ENCODE assay signal across 1 cellular context in the genomic region with DNA sequence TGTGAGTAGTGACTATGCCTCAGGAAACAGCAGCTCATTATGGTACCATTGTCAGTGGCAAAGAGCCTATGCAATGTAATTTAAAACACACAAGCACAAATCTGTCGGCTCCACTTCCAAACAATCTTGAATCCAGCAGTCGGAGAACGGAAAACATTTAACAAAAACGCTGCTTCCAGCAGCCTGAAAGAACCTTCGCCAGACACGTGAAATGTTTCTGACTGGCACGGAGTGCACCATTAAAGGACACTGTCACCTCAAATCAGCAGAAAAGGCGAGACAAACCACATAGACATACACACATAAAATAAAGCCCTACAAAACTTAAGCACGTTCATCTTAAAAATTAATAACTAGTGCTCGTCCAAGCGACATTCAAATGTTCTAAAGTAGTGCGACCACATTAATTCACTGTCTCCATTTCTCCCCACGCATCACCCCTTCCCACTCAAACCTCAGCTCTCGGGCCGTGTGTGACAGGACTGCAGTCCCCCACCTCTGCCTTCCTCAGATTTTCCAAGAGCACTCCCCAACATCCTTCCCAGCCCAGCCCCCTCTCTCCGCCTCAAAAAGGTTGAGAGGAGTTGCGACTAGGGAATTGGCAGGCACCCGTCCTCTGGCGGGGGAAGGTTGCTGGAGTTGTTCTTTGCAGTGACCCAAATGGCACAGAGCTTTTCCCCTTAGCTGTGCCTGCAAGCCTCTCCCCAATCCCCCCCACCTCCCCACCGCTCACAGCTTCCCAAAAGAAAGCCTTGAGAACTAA.
TF ChIP-seq lines count a peak whose summit lies in the region.

No MANE protein-coding gene starts in this region.

TF ChIP-seq in HepG2, 621 proteins besides CTCF, POLR2A, EP300 and RAD21 (continued from another document and continues in another):
- TF ChIP-seq, protein P1, sequence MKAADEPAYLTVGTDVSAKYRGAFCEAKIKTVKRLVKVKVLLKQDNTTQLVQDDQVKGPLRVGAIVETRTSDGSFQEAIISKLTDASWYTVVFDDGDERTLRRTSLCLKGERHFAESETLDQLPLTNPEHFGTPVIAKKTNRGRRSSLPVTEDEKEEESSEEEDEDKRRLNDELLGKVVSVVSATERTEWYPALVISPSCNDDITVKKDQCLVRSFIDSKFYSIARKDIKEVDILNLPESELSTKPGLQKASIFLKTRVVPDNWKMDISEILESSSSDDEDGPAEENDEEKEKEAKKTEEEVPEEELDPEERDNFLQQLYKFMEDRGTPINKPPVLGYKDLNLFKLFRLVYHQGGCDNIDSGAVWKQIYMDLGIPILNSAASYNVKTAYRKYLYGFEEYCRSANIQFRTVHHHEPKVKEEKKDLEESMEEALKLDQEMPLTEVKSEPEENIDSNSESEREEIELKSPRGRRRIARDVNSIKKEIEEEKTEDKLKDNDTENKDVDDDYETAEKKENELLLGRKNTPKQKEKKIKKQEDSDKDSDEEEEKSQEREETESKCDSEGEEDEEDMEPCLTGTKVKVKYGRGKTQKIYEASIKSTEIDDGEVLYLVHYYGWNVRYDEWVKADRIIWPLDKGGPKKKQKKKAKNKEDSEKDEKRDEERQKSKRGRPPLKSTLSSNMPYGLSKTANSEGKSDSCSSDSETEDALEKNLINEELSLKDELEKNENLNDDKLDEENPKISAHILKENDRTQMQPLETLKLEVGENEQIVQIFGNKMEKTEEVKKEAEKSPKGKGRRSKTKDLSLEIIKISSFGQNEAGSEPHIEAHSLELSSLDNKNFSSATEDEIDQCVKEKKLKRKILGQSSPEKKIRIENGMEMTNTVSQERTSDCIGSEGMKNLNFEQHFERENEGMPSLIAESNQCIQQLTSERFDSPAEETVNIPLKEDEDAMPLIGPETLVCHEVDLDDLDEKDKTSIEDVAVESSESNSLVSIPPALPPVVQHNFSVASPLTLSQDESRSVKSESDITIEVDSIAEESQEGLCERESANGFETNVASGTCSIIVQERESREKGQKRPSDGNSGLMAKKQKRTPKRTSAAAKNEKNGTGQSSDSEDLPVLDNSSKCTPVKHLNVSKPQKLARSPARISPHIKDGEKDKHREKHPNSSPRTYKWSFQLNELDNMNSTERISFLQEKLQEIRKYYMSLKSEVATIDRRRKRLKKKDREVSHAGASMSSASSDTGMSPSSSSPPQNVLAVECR (CRISPR knock-in tag; IDR thresholded peaks at IDR 0.05; ENCODE audit: borderline replicate concordance): no peak
- TF ChIP-seq ZBTB38 (CRISPR knock-in tag; IDR thresholded peaks at IDR 0.05): no peak
- no peak for TF ChIP-seq HOXA9 (CRISPR knock-in tag; IDR thresholded peaks at IDR 0.05; ENCODE audit: borderline replicate concordance)
- TF ChIP-seq, protein P2, sequence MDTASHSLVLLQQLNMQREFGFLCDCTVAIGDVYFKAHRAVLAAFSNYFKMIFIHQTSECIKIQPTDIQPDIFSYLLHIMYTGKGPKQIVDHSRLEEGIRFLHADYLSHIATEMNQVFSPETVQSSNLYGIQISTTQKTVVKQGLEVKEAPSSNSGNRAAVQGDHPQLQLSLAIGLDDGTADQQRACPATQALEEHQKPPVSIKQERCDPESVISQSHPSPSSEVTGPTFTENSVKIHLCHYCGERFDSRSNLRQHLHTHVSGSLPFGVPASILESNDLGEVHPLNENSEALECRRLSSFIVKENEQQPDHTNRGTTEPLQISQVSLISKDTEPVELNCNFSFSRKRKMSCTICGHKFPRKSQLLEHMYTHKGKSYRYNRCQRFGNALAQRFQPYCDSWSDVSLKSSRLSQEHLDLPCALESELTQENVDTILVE (CRISPR knock-in tag; IDR thresholded peaks at IDR 0.05): 0 out of 2 replicates have a peak, but pooled peaks have one; percentile 8
- no peak for TF ChIP-seq ZNF878 (CRISPR knock-in tag; IDR thresholded peaks at IDR 0.05)
- TF ChIP-seq, protein P3, sequence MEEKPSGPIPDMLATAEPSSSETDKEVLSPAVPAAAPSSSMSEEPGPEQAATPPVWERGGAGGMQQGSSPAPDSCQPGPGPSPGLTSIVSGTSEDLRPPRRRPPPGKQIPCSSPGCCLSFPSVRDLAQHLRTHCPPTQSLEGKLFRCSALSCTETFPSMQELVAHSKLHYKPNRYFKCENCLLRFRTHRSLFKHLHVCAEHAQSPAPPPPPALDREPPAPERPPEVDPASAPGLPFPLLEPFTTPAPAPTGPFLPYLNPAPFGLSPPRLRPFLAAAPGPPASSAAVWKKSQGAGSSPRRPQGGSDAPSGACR (CRISPR knock-in tag; IDR thresholded peaks at IDR 0.05): no peak
- TF ChIP-seq, protein P4, sequence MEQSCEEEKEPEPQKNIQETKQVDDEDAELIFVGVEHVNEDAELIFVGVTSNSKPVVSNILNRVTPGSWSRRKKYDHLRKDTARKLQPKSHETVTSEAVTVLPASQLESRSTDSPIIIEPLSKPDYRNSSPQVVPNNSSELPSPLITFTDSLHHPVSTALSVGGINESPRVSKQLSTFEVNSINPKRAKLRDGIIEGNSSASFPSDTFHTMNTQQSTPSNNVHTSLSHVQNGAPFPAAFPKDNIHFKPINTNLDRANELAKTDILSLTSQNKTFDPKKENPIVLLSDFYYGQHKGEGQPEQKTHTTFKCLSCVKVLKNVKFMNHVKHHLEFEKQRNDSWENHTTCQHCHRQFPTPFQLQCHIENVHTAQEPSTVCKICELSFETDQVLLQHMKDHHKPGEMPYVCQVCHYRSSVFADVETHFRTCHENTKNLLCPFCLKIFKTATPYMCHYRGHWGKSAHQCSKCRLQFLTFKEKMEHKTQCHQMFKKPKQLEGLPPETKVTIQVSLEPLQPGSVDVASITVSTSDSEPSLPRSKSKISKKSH (CRISPR knock-in tag; IDR thresholded peaks at IDR 0.05; ENCODE audit: borderline replicate concordance): no peak
- TF ChIP-seq, protein P5, sequence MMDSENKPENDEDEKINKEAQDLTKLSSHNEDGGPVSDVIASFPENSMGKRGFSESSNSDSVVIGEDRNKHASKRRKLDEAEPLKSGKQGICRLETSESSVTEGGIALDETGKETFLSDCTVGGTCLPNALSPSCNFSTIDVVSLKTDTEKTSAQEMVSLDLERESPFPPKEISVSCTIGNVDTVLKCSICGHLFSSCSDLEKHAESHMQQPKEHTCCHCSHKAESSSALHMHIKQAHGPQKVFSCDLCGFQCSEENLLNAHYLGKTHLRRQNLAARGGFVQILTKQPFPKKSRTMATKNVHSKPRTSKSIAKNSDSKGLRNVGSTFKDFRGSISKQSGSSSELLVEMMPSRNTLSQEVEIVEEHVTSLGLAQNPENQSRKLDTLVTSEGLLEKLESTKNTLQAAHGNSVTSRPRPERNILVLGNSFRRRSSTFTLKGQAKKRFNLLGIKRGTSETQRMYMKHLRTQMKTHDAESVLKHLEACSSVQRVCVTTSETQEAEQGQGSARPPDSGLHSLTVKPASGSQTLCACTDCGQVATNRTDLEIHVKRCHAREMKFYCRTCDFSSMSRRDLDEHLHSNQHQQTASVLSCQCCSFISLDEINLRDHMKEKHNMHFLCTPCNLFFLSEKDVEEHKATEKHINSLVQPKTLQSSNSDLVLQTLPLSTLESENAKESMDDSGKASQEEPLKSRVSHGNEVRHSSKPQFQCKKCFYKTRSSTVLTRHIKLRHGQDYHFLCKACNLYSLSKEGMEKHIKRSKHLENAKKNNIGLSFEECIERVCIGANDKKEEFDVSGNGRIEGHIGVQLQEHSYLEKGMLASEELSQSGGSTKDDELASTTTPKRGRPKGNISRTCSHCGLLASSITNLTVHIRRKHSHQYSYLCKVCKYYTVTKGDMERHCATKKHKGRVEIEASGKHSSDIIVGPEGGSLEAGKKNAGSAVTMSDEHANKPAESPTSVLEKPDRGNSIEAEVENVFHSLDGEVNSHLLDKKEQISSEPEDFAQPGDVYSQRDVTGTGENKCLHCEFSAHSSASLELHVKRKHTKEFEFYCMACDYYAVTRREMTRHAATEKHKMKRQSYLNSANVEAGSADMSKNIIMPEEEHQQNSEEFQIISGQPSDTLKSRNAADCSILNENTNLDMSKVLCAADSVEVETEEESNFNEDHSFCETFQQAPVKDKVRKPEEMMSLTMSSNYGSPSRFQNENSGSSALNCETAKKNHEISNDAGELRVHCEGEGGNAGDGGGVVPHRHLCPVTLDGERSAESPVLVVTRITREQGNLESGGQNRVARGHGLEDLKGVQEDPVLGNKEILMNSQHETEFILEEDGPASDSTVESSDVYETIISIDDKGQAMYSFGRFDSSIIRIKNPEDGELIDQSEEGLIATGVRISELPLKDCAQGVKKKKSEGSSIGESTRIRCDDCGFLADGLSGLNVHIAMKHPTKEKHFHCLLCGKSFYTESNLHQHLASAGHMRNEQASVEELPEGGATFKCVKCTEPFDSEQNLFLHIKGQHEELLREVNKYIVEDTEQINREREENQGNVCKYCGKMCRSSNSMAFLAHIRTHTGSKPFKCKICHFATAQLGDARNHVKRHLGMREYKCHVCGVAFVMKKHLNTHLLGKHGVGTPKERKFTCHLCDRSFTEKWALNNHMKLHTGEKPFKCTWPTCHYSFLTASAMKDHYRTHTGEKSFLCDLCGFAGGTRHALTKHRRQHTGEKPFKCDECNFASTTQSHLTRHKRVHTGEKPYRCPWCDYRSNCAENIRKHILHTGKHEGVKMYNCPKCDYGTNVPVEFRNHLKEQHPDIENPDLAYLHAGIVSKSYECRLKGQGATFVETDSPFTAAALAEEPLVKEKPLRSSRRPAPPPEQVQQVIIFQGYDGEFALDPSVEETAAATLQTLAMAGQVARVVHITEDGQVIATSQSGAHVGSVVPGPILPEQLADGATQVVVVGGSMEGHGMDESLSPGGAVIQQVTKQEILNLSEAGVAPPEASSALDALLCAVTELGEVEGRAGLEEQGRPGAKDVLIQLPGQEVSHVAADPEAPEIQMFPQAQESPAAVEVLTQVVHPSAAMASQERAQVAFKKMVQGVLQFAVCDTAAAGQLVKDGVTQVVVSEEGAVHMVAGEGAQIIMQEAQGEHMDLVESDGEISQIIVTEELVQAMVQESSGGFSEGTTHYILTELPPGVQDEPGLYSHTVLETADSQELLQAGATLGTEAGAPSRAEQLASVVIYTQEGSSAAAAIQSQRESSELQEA (CRISPR knock-in tag; IDR thresholded peaks at IDR 0.05; ENCODE audit: not compliant biosample characterization): no peak
- no peak for TF ChIP-seq SMARCC2 (IDR thresholded peaks at IDR 0.05)
- TF ChIP-seq, protein P6, sequence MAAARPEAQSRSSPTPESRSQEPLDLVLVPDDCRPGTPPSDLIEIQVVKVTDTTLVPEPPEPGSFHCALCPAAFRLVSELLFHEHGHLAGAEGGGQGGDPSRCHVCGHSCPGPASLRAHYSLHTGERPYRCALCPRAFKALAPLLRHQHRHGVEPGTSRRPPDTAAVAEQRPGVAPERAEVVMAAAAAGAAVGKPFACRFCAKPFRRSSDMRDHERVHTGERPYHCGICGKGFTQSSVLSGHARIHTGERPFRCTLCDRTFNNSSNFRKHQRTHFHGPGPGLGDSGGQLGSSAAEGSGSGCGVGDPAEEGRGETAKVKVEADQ (CRISPR knock-in tag; IDR thresholded peaks at IDR 0.05; ENCODE audit: borderline replicate concordance): no peak
- TF ChIP-seq ZNF792 (CRISPR knock-in tag; IDR thresholded peaks at IDR 0.05): no peak; the same call in 1 of the 2 replicates
- TF ChIP-seq ERF (CRISPR knock-in tag; IDR thresholded peaks at IDR 0.05): no peak
- TF ChIP-seq LCORL (IDR thresholded peaks at IDR 0.05): no peak
- no peak for TF ChIP-seq LCORL (CRISPR knock-in tag; IDR thresholded peaks at IDR 0.05)
- TF ChIP-seq ZMYM2 (CRISPR knock-in tag; IDR thresholded peaks at IDR 0.05): no peak
- no peak for TF ChIP-seq IKZF1 (IDR thresholded peaks at IDR 0.05)
- TF ChIP-seq ZFP36L2 (CRISPR knock-in tag; IDR thresholded peaks at IDR 0.05): no peak
- TF ChIP-seq DNMT3B (CRISPR knock-in tag; conservative IDR thresholded peaks at IDR 0.05): 0 out of 2 replicates have a peak, but pooled peaks have one; percentile 37
- TF ChIP-seq CEBPB (IDR thresholded peaks at IDR 0.05; ENCODE audit: borderline replicate concordance, low read depth, low read length): no peak
- TF ChIP-seq, protein P7, sequence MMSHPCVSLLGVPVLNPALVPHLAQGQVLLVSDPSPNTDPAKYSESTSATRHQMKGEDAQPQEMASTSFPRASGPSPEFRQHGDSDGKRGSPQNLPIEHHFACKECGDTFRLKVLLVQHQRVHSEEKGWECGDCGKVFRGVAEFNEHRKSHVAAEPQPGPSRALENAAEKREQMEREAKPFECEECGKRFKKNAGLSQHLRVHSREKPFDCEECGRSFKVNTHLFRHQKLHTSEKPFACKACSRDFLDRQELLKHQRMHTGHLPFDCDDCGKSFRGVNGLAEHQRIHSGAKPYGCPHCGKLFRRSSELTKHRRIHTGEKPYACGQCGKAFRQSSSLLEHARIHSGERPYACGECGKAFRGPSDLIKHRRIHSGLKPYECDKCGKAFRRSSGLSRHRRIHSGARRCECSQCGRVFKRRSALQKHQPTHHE (CRISPR knock-in tag; IDR thresholded peaks at IDR 0.05; ENCODE audit: borderline replicate concordance): no peak
- no peak for TF ChIP-seq MYNN (CRISPR knock-in tag; IDR thresholded peaks at IDR 0.05; ENCODE audit: low read depth)
- TF ChIP-seq SNAI1 (CRISPR knock-in tag; IDR thresholded peaks at IDR 0.05; ENCODE audit: borderline replicate concordance): no peak
- 0 out of 2 replicates have a peak, but pooled peaks have one; percentile 2 for TF ChIP-seq NRL (CRISPR knock-in tag; IDR thresholded peaks at IDR 0.05; ENCODE audit: borderline replicate concordance)
- no peak for TF ChIP-seq ZNF143 (CRISPR knock-in tag; IDR thresholded peaks at IDR 0.05)
- TF ChIP-seq SOX5 (CRISPR knock-in tag; IDR thresholded peaks at IDR 0.05; ENCODE audit: borderline replicate concordance): no peak
- TF ChIP-seq ZNF678 (CRISPR knock-in tag; IDR thresholded peaks at IDR 0.05): no peak
- TF ChIP-seq MATR3 (CRISPR knock-in tag; IDR thresholded peaks at IDR 0.05): no peak
- no peak for TF ChIP-seq ZNF160 (CRISPR knock-in tag; IDR thresholded peaks at IDR 0.05)
- no peak for TF ChIP-seq FOXK2 (IDR thresholded peaks at IDR 0.05)
- TF ChIP-seq, protein P8, sequence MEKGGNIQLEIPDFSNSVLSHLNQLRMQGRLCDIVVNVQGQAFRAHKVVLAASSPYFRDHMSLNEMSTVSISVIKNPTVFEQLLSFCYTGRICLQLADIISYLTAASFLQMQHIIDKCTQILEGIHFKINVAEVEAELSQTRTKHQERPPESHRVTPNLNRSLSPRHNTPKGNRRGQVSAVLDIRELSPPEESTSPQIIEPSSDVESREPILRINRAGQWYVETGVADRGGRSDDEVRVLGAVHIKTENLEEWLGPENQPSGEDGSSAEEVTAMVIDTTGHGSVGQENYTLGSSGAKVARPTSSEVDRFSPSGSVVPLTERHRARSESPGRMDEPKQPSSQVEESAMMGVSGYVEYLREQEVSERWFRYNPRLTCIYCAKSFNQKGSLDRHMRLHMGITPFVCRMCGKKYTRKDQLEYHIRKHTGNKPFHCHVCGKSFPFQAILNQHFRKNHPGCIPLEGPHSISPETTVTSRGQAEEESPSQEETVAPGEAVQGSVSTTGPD (CRISPR knock-in tag; IDR thresholded peaks at IDR 0.05): no peak
